In the genomic region with DNA sequence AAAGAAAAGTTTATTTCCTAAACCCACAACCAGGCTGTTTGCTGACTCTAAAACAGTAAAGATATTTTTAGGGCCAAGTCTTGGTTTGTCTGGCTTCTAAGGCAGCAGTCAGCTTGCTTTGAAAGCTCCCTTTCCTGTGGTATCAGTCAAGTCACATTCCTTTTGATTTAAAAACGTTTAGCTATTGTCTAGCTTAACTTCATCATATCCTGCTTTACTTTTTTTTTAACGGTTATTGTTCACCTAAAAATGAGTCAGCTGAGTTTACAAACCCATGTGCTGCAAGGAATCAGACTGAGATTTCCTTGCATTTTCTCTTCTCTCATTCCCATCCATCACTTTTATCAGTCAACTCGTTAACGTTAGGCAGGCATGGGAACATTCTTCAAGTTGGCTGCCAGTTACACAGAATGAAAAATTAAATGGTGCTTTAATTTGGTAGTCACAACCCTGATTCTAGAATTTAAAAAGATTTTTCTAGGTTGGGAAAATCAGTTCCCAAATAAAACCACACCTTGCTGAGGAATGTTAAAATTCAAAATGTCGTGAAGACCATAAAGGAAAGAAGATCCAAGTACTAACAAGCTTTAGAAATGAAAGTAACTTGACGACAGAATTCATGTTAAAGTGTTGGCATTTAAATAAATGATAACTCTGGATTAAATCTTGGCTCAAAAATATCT, we compare ENCODE assay signal across 9 cellular contexts. TPM values are rescaled to one million over a fixed set of nuclear protein-coding genes. Genes with fewer than 3 reads are reported as not detected.
DNase-seq lines count a peak whose midpoint lies in the region; ATAC-seq and TF ChIP-seq lines count a peak whose summit lies in the region.
"Had no signal": no experiment of that assay in that cellular context is flagged by ENCODE, and none has a peak within 500 bp of the region (broad histone marks: within the 10 kb centered on the region; RNA-seq: fewer than 3 reads in every experiment).

No MANE protein-coding gene starts in this region.

- WGBS in right cardiac atrium, result 10% methylated on average over 6 of the region's 6 CpGs

- TF ChIP-seq CTCF in thoracic aorta (IDR thresholded peaks at IDR 0.05) (no peak), WERI-Rb-1 (IDR thresholded peaks at IDR 0.05; ENCODE audit: low read depth, low read length) (no peak)

- no peaks in the 10 kb centered on the region for H3K27me3 Mint-ChIP-seq in activated CD8-positive, alpha-beta memory T cell treated with anti-CD3 and anti-CD28 coated beads, Interleukin-2, amount 10 ng/mL, durations not matched to agents 7 days and 5 days
- no peaks in the 10 kb centered on the region for H3K27me3 Mint-ChIP-seq in activated naive CD8-positive, alpha-beta T cell

- H3K27ac Mint-ChIP-seq in activated CD8-positive, alpha-beta memory T cell treated with anti-CD3 and anti-CD28 coated beads, Interleukin-2, amount 10 ng/mL, durations not matched to agents 7 days and 5 days, result peak overlapping the region; percentile 52
- H3K27ac Mint-ChIP-seq in activated naive CD8-positive, alpha-beta T cell, result peak overlapping the region; percentile 79

- H3K27me3 ChIP-seq in right cardiac atrium (ENCODE audit: control insufficient read depth, insufficient read depth), result no peaks in the 10 kb centered on the region
- H3K27me3 ChIP-seq in thoracic aorta (replicated peaks; ENCODE audit: insufficient read depth), result no peaks in the 10 kb centered on the region
- no peaks in the 10 kb centered on the region for H3K27me3 ChIP-seq in WERI-Rb-1 (ENCODE audit: insufficient read depth, low read depth, severe bottlenecking)

- H3K27ac ChIP-seq in right cardiac atrium (ENCODE audit: low read length), result no peak overlapping the region
- peak overlapping the region in 1 of 2 donors; percentile 57 for H3K27ac ChIP-seq in thoracic aorta
- no peak overlapping the region for H3K27ac ChIP-seq in WERI-Rb-1

- DNase-seq in activated CD8-positive, alpha-beta memory T cell treated with anti-CD3 and anti-CD28 coated beads, Interleukin-2, amount 10 ng/mL, durations not matched to agents 7 days and 5 days, result no peak
- no peak for DNase-seq in activated CD8-positive, alpha-beta memory T cell treated with anti-CD3 and anti-CD28 coated beads for 24 hours
- DNase-seq in right cardiac atrium (no peak), thoracic aorta (ENCODE audit: low spot score) (no peak), WERI-Rb-1 (no peak)
- DNase-seq: NCI-H1048 had no signal

- peaks cover 29% of the 10 kb centered on the region for H3K4me1 ChIP-seq in right cardiac atrium (ENCODE audit: control insufficient read depth, insufficient read depth, low read length)
- H3K4me1 ChIP-seq in thoracic aorta (ENCODE audit: control insufficient read depth in 1 of 2, low read depth in 2 of 2), result peaks cover 31 to 68% of the 10 kb centered on the region in 2 donors

- peak; percentile 24 for ATAC-seq in activated CD8-positive, alpha-beta memory T cell treated with anti-CD3 and anti-CD28 coated beads, Interleukin-2, amount 10 ng/mL, durations not matched to agents 7 days and 5 days
- ATAC-seq in right cardiac atrium, result peak; percentile 65 to 87
- ATAC-seq in thoracic aorta (ENCODE audit: insufficient number of reproducible peaks, low FRiP score, low read depth), result peak; percentile 34
- ATAC-seq in HG03025 (IDR thresholded peaks at IDR 0.05; ENCODE audit: low FRiP score, unreplicated experiment), result no peak
- no peak for ATAC-seq in activated CD4-positive, CD25-positive, alpha-beta regulatory T cell treated with anti-CD3 and anti-CD28 coated beads, Interleukin-2, amount 50 U/mL, for 24 hours

- CTCF ChIA-PET in activated CD8-positive, alpha-beta memory T cell treated with anti-CD3 and anti-CD28 coated beads, Interleukin-2, amount 10 ng/mL, durations not matched to agents 7 days and 5 days (lab: Charles Lee), result interaction anchor here (0.8 to 4.1 kb wide), 11 partner anchors 9 to 345 kb away, joined by 3 to 20 read pairs (median 4); no protein-coding TSS in a partner anchor

- H3K4me3 ChIP-seq in right cardiac atrium (ENCODE audit: low read length) (no peak overlapping the region), thoracic aorta (peak overlapping the region; percentile 31), WERI-Rb-1 (ENCODE audit: low read depth, low read length) (no peak overlapping the region)

- no peaks in the 10 kb centered on the region for H3K9me3 Mint-ChIP-seq in activated CD8-positive, alpha-beta memory T cell treated with anti-CD3 and anti-CD28 coated beads, Interleukin-2, amount 10 ng/mL, durations not matched to agents 7 days and 5 days (ENCODE audit: low read depth)
- H3K9me3 Mint-ChIP-seq in activated naive CD8-positive, alpha-beta T cell (ENCODE audit: low read depth), result no peaks in the 10 kb centered on the region

- intact Hi-C loops in right cardiac atrium (cut with DNase I), result loop anchor here in 1 of 4 donors (5.0 kb wide), 1 partner anchor 34 kb away; no protein-coding TSS in a partner anchor

- H3K4me3 Mint-ChIP-seq in activated CD8-positive, alpha-beta memory T cell treated with anti-CD3 and anti-CD28 coated beads, Interleukin-2, amount 10 ng/mL, durations not matched to agents 7 days and 5 days, result peak overlapping the region; percentile 39
- H3K4me3 Mint-ChIP-seq in activated naive CD8-positive, alpha-beta T cell, result peak overlapping the region; percentile 66

- H3K36me3 ChIP-seq in thoracic aorta (no peaks in the 10 kb centered on the region), WERI-Rb-1 (no peaks in the 10 kb centered on the region)

- no peaks in the 10 kb centered on the region for H3K9me3 ChIP-seq in right cardiac atrium (ENCODE audit: control insufficient read depth, low read length)
- H3K9me3 ChIP-seq in thoracic aorta, result no peaks in the 10 kb centered on the region
- H3K9me3 ChIP-seq in WERI-Rb-1 (ENCODE audit: severe bottlenecking), result peaks cover 2% of the 10 kb centered on the region

- peaks cover 70% of the 10 kb centered on the region for H3K4me1 Mint-ChIP-seq in activated CD8-positive, alpha-beta memory T cell treated with anti-CD3 and anti-CD28 coated beads, Interleukin-2, amount 10 ng/mL, durations not matched to agents 7 days and 5 days
- H3K4me1 Mint-ChIP-seq in activated naive CD8-positive, alpha-beta T cell (ENCODE audit: low read depth), result peaks cover 77% of the 10 kb centered on the region

- peaks cover 4% of the 10 kb centered on the region for H3K36me3 Mint-ChIP-seq in activated CD8-positive, alpha-beta memory T cell treated with anti-CD3 and anti-CD28 coated beads, Interleukin-2, amount 10 ng/mL, durations not matched to agents 7 days and 5 days
- no peaks in the 10 kb centered on the region for H3K36me3 Mint-ChIP-seq in activated naive CD8-positive, alpha-beta T cell

RNA-seq across cellular contexts. Expression of gene ELOVL5, which starts 45.9 kb away (rescaled TPM):
- 100 to 1,000 TPM; 113 to 117 TPM for total RNA-seq in activated CD8-positive, alpha-beta memory T cell treated with anti-CD3 and anti-CD28 coated beads, Interleukin-2, amount 10 ng/mL, durations not matched to agents 7 days and 5 days
- total RNA-seq in right cardiac atrium (10 to 100 TPM; 30.7 to 59.0 (median 38.7) TPM), thoracic aorta (10 to 100 TPM; 61.1 to 86.8 TPM)
- 27.6 TPM for polyA plus RNA-seq in right cardiac atrium

Comparison
In these comparisons a context has a peak if more than half of its experiments do, and no peak if none do; other contexts are left out.
1. ATAC-seq: peak in activated CD8-positive, alpha-beta memory T cell treated with anti-CD3 and anti-CD28 coated beads, Interleukin-2, amount 10 ng/mL, durations not matched to agents 7 days and 5 days (single experiment), right cardiac atrium (2 of 2) and thoracic aorta (single experiment); none in HG03025 (single experiment) and activated CD4-positive, CD25-positive, alpha-beta regulatory T cell treated with anti-CD3 and anti-CD28 coated beads, Interleukin-2, amount 50 U/mL, for 24 hours (0 of 2).